27 cellular contexts compared by ENCODE assay signal in genomic region chr1:230894664-230895063, GRCh38.
"Had no signal": no experiment of that assay in that cellular context is flagged by ENCODE, and none has a peak within 500 bp of the region (broad histone marks: within the 10 kb centered on the region; RNA-seq: fewer than 3 reads in every experiment).

No MANE protein-coding gene starts in this region.

- H3K36me3 ChIP-seq: left ventricle myocardium inferior, neutrophil, right atrium auricular region, stomach, thyroid gland, transverse colon, vagina had no signal

- H3K4me1 ChIP-seq: parathyroid adenoma, thyroid gland, transverse colon, vagina had no signal

- H3K36me3 Mint-ChIP-seq: immature natural killer cell; naive thymus-derived CD8-positive, alpha-beta T cell had no signal

- DNase-seq: hypothalamus; immature natural killer cell; kidney; left colon; left ventricle myocardium inferior; naive thymus-derived CD8-positive, alpha-beta T cell; occipital lobe; stimulated activated CD4-positive, alpha-beta T cell treated with anti-CD3 and anti-CD28 coated beads, Interleukin-12 subunit alpha, Interleukin-12 subunit beta, amount 100 ng/mL, for 4 hours; stimulated activated CD4-positive, alpha-beta T cell treated with anti-CD3 and anti-CD28 coated beads, Interleukin-15, amount 100 ng/mL, for 24 hours; stimulated activated CD4-positive, alpha-beta T cell treated with anti-CD3 and anti-CD28 coated beads, Interleukin-2, amount 100 ng/mL, for 24 hours; stimulated activated CD4-positive, alpha-beta T cell treated with anti-CD3 and anti-CD28 coated beads, Interleukin-4, amount 100 ng/mL, for 1 hour; stimulated activated naive B cell treated with anti-CD40 and anti-IgM and Interleukin-4, amounts not matched to agents 10 μg/mL and 1 μg/mL and 100 μg/mL, for 72 hours; stimulated activated naive CD8-positive, alpha-beta T cell treated with anti-CD3 and anti-CD28 coated beads, Interleukin-15, Interleukin-2, amounts not matched to agents 100 U/mL and 50 U/mL, for 24 hours; stomach; testis; thyroid gland; transverse colon had no signal

- H3K4me1 Mint-ChIP-seq: immature natural killer cell; naive thymus-derived CD8-positive, alpha-beta T cell; stimulated activated naive B cell treated with anti-CD40 and anti-IgM and Interleukin-4, amounts not matched to agents 10 μg/mL and 1 μg/mL and 100 μg/mL, for 72 hours had no signal

- H3K27ac Mint-ChIP-seq: immature natural killer cell; stimulated activated naive B cell treated with anti-CD40 and anti-IgM and Interleukin-4, amounts not matched to agents 10 μg/mL and 1 μg/mL and 100 μg/mL, for 72 hours had no signal

- H3K9ac ChIP-seq: parathyroid adenoma had no signal

- FAIRE-seq: islet of Langerhans, kidney had no signal

- H3K27me3 ChIP-seq: right atrium auricular region, stomach, testis, thyroid gland, transverse colon, vagina had no signal

- H3K9me3 Mint-ChIP-seq: immature natural killer cell; naive thymus-derived CD8-positive, alpha-beta T cell; nephron; neural crest cell had no signal

- H2AFZ ChIP-seq: parathyroid adenoma had no signal

- H3K27ac ChIP-seq: left ventricle myocardium inferior, neutrophil, parathyroid adenoma, right atrium auricular region, skin epidermis, stomach, testis, thyroid gland, transverse colon, vagina had no signal

- ATAC-seq: left colon; naive thymus-derived CD8-positive, alpha-beta T cell; sciatic nerve; stimulated activated naive B cell treated with anti-CD40 and anti-IgM and Interleukin-4, amounts not matched to agents 10 μg/mL and 1 μg/mL and 100 μg/mL, for 72 hours; stimulated activated naive CD8-positive, alpha-beta T cell treated with anti-CD3 and anti-CD28 coated beads, Interleukin-15, Interleukin-2, amounts not matched to agents 100 U/mL and 50 U/mL, for 24 hours had no signal

- H3K9me3 ChIP-seq: left ventricle myocardium inferior, neutrophil, right atrium auricular region, stomach, testis, thyroid gland, transverse colon, vagina had no signal

- H3K4me3 Mint-ChIP-seq: immature natural killer cell; naive thymus-derived CD8-positive, alpha-beta T cell; nephron; neural crest cell; stimulated activated naive B cell treated with anti-CD40 and anti-IgM and Interleukin-4, amounts not matched to agents 10 μg/mL and 1 μg/mL and 100 μg/mL, for 72 hours had no signal

- H3K79me2 ChIP-seq: parathyroid adenoma had no signal

- H3K4me3 ChIP-seq: left ventricle myocardium inferior, lung, right atrium auricular region, skin epidermis, stomach, testis, thyroid gland, transverse colon, vagina had no signal
